9 cellular contexts compared by ENCODE assay signal in genomic region chr9:84851935-84852585, GRCh38.
DNase-seq lines count a peak whose midpoint lies in the region; ATAC-seq, FAIRE-seq and TF ChIP-seq lines count a peak whose summit lies in the region.
"Had no signal": no experiment of that assay in that cellular context is flagged by ENCODE, and none has a peak within 500 bp of the region (broad histone marks: within the 10 kb centered on the region; RNA-seq: fewer than 3 reads in every experiment).

No MANE protein-coding gene starts in this region.

- DNase-seq in AG10803 (ENCODE audit: low read depth), result peak; percentile 97
- peak; percentile 88 for DNase-seq in NCI-H146 (lab: John Stamatoyannopoulos, UW)
- peak; percentile 72 for DNase-seq in cerebellum (ENCODE audit: low spot score)
- DNase-seq in lung (ENCODE audit: low spot score), result peak; percentile 41
- no peak for DNase-seq in activated T-cell treated with anti-CD3 and anti-CD28 coated beads, Interleukin-2, amount 50 U/mL, for 72 hours
- DNase-seq in GM19239 (ENCODE audit: insufficient read length, low spot score), result no peak
- DNase-seq: DND-41 had no signal

- TF ChIP-seq CTCF in AG10803 (conservative IDR thresholded peaks at IDR 0.05; ENCODE audit: low read length) (no peak), lung (IDR thresholded peaks at IDR 0.05; ENCODE audit: control extremely low read depth, extremely low read depth) (no peak)

- no peaks in the 10 kb centered on the region for H3K4me1 Mint-ChIP-seq in activated T-cell treated with anti-CD3 and anti-CD28 coated beads, Interleukin-2, amount 50 U/mL, for 72 hours (ENCODE audit: low read depth)

- H3K36me3 ChIP-seq in lung (ENCODE audit: control insufficient read depth in 2 of 2, insufficient read depth in 2 of 2, low read length in 2 of 2), result no peaks in the 10 kb centered on the region

- no peak overlapping the region for H3K4me3 ChIP-seq in AG10803 (ENCODE audit: low read length)
- H3K4me3 ChIP-seq in lung, result no peak overlapping the region

- no peak overlapping the region for H3K27ac Mint-ChIP-seq in activated T-cell treated with anti-CD3 and anti-CD28 coated beads, Interleukin-2, amount 50 U/mL, for 72 hours

- no peaks in the 10 kb centered on the region for H3K36me3 Mint-ChIP-seq in activated T-cell treated with anti-CD3 and anti-CD28 coated beads, Interleukin-2, amount 50 U/mL, for 72 hours (ENCODE audit: insufficient read depth in 2 of 2)

- no peaks in the 10 kb centered on the region for H3K27me3 ChIP-seq in lung (ENCODE audit: control insufficient read depth, insufficient read depth)

- ATAC-seq in lung (ENCODE audit: insufficient read depth, low FRiP score) (no peak), GM21381 (IDR thresholded peaks at IDR 0.05; ENCODE audit: unreplicated experiment) (no peak), GM18873 (IDR thresholded peaks at IDR 0.05; ENCODE audit: low FRiP score, unreplicated experiment) (no peak)
- no peak for ATAC-seq in activated T-cell treated with anti-CD3 and anti-CD28 coated beads, Interleukin-2, amount 50 U/mL, for 72 hours (replicated peaks in 1 of 2)

- H3K9me3 Mint-ChIP-seq in activated T-cell treated with anti-CD3 and anti-CD28 coated beads, Interleukin-2, amount 50 U/mL, for 72 hours, result peaks cover 0 to 1% of the 10 kb centered on the region in 2 donors

- no peak for FAIRE-seq in GM19239 (lab: Jason Lieb, UNC)

- no peak overlapping the region for H3K4me3 Mint-ChIP-seq in activated T-cell treated with anti-CD3 and anti-CD28 coated beads, Interleukin-2, amount 50 U/mL, for 72 hours

- H3K4me1 ChIP-seq in lung (ENCODE audit: control insufficient read depth in 2 of 2, insufficient read depth in 2 of 2, low read length in 2 of 2), result peaks cover 5 to 6% of the 10 kb centered on the region in 2 donors

- H3K27me3 Mint-ChIP-seq in activated T-cell treated with anti-CD3 and anti-CD28 coated beads, Interleukin-2, amount 50 U/mL, for 72 hours (ENCODE audit: low read depth), result peaks cover 7% of the 10 kb centered on the region

- H3K27ac ChIP-seq in lung (ENCODE audit: low read depth in 1 of 2, low read length in 1 of 2), result no peak overlapping the region

- WGBS in lung, 2 donors, result 66 to 78% methylated on average over 10 of the region's 10 CpGs

- no peaks in the 10 kb centered on the region for H3K9me3 ChIP-seq in lung (ENCODE audit: control insufficient read depth in 2 of 2, insufficient read depth in 1 of 2, low read length in 1 of 2)

Comparison
In these comparisons a context has a peak if more than half of its experiments do, and no peak if none do; other contexts are left out.
1. DNase-seq: peak in AG10803 (single experiment), NCI-H146 (single experiment), cerebellum (single experiment) and lung (single experiment); none in activated T-cell treated with anti-CD3 and anti-CD28 coated beads, Interleukin-2, amount 50 U/mL, for 72 hours (0 of 2) and GM19239 (single experiment).